In genomic region chr17:82593590-82594087, GRCh38 we compare ENCODE assay signal across 8 cellular contexts. TPM values are rescaled to one million over a fixed set of nuclear protein-coding genes. Genes with fewer than 3 reads are reported as not detected.
A peak's percentile ranks its signal among the peaks of the same experiment; 100 is the strongest.
DNase-seq lines count a peak whose midpoint lies in the region; ATAC-seq, FAIRE-seq and TF ChIP-seq lines count a peak whose summit lies in the region.

No MANE protein-coding gene starts in this region.

- no peak for TF ChIP-seq EP300 in gastroesophageal sphincter (IDR thresholded peaks at IDR 0.05)

- H3K27ac ChIP-seq in WERI-Rb-1: peak overlapping the region; percentile 69
- peak overlapping the region; percentile 85 to 94 (median 91) for H3K27ac ChIP-seq in gastroesophageal sphincter
- peak overlapping the region; percentile 83 for H3K27ac ChIP-seq in skeletal muscle tissue (ENCODE audit: low read depth, low read length)

- H3K36me3 ChIP-seq in WERI-Rb-1 (peaks cover 75% of the 10 kb centered on the region), gastroesophageal sphincter (peaks cover 0 to 41% of the 10 kb centered on the region in 2 donors), skeletal muscle tissue (ENCODE audit: control insufficient read depth in 3 of 3, insufficient read depth in 3 of 3, low read length in 3 of 3) (peaks cover 18 to 20% (median 19%) of the 10 kb centered on the region in 3 donors)

- WGBS in gastroesophageal sphincter (ENCODE audit: low coverage in 1 of 2), 2 donors: 7% methylated on average over 3 of the region's 29 CpGs; no CpG with 5 or more reads in 1 of the 2 donors

- DNase-seq in GM19239 (ENCODE audit: insufficient read length, low spot score) (no peak), WERI-Rb-1 (no peak), NCI-H526 treated with DMSO at 0.1 percent for 48 hours (lab: John Stamatoyannopoulos, UW) (no peak), OCI-M2 (lab: John Stamatoyannopoulos, UW; ENCODE audit: unreplicated experiment) (no peak)

- FAIRE-seq in GM19239 (lab: Jason Lieb, UNC): peak; percentile 63

- H3K4me3 ChIP-seq in WERI-Rb-1 (ENCODE audit: low read depth, low read length) (peak overlapping the region; percentile 25), gastroesophageal sphincter (peak overlapping the region; percentile 61), skeletal muscle tissue (ENCODE audit: low read length in 3 of 3) (peak overlapping the region; percentile 75 to 88 (median 83))

- TF ChIP-seq CTCF in WERI-Rb-1 (IDR thresholded peaks at IDR 0.05; ENCODE audit: low read depth, low read length) (no peak), gastroesophageal sphincter (IDR thresholded peaks at IDR 0.05) (no peak)

- no peaks in the 10 kb centered on the region for H3K9me3 ChIP-seq in WERI-Rb-1 (ENCODE audit: severe bottlenecking)
- no peaks in the 10 kb centered on the region for H3K9me3 ChIP-seq in gastroesophageal sphincter
- no peaks in the 10 kb centered on the region for H3K9me3 ChIP-seq in skeletal muscle tissue (ENCODE audit: control insufficient read depth in 3 of 3, low read length in 3 of 3)

- ATAC-seq in gastroesophageal sphincter (peak; percentile 2), GM19452 (IDR thresholded peaks at IDR 0.05; ENCODE audit: unreplicated experiment) (no peak), GM21786 (IDR thresholded peaks at IDR 0.05; ENCODE audit: unreplicated experiment) (no peak)

- H3K4me1 ChIP-seq in gastroesophageal sphincter (peaks cover 0 to 51% (median 33%) of the 10 kb centered on the region in 3 donors), skeletal muscle tissue (ENCODE audit: control insufficient read depth in 3 of 3, insufficient read depth in 3 of 3, low read length in 3 of 3) (peaks cover 22 to 33% (median 32%) of the 10 kb centered on the region in 3 donors)

- H3K27me3 ChIP-seq in WERI-Rb-1 (ENCODE audit: insufficient read depth, low read depth, severe bottlenecking) (no peaks in the 10 kb centered on the region), gastroesophageal sphincter (no peaks in the 10 kb centered on the region), skeletal muscle tissue (ENCODE audit: control insufficient read depth in 3 of 3, insufficient read depth in 3 of 3, low read length in 3 of 3) (no peaks in the 10 kb centered on the region)

- peak overlapping the region; percentile 83 to 93 (median 88) for H3K9ac ChIP-seq in skeletal muscle tissue (ENCODE audit: low read depth in 1 of 3, low read length in 3 of 3)

- no peak for TF ChIP-seq POLR2A in gastroesophageal sphincter (IDR thresholded peaks at IDR 0.05)

RNA-seq across cellular contexts. Expression of gene WDR45B, which starts 54.6 kb away (rescaled TPM):
- total RNA-seq in gastroesophageal sphincter (10 to 100 TPM; 70.8 to 77.4 (median 76.4) TPM), skeletal muscle tissue (40.7 TPM)

Comparison
In these comparisons a context has a peak if more than half of its experiments do, and no peak if none do; other contexts are left out.
1. H3K4me3 ChIP-seq: peak in every context shown above with its lines; median percentile 83 in skeletal muscle tissue; 61 in gastroesophageal sphincter; 25 in WERI-Rb-1.